23 cellular contexts compared by ENCODE assay signal in genomic region chr6:112409311-112409710, GRCh38.
DNase-seq lines count a peak whose midpoint lies in the region; ATAC-seq, FAIRE-seq and TF ChIP-seq lines count a peak whose summit lies in the region.
"Had no signal": no experiment of that assay in that cellular context is flagged by ENCODE, and none has a peak within 500 bp of the region (broad histone marks: within the 10 kb centered on the region; RNA-seq: fewer than 3 reads in every experiment).

No MANE protein-coding gene starts in this region.

- H3K4me1 ChIP-seq in osteoblast (ENCODE audit: insufficient read depth, low read length): peaks cover 4% of the 10 kb centered on the region
- H3K4me1 ChIP-seq: Peyer's patch, stomach, tibial artery had no signal

- TF ChIP-seq CTCF in osteoblast (IDR thresholded peaks at IDR 0.05; ENCODE audit: extremely low read depth, low read depth, low read length) (no peak), D721Med (IDR thresholded peaks at IDR 0.05; ENCODE audit: insufficient read depth, missing control alignments) (no peak)

- H3K4me3 ChIP-seq in MG63: no peak overlapping the region
- H3K4me3 ChIP-seq in osteoblast (ENCODE audit: insufficient read depth, low read length): no peak overlapping the region
- H3K4me3 ChIP-seq: neural progenitor cell, Peyer's patch, stomach, tibial artery had no signal

- no peak overlapping the region for H3K27ac ChIP-seq in osteoblast (ENCODE audit: low read depth, low read length)
- H3K27ac ChIP-seq: neural progenitor cell, Peyer's patch, stomach, tibial artery had no signal

- DNase-seq in EL: peak; percentile 35
- peak; percentile 6 for DNase-seq in MG63
- peak; percentile 23 for DNase-seq in astrocyte of the hippocampus (ENCODE audit: low read depth, low spot score)
- peak; percentile 10 for DNase-seq in osteoblast (ENCODE audit: insufficient read length, low spot score, missing footprints)
- DNase-seq in DMS53 (lab: John Stamatoyannopoulos, UW): no peak
- DNase-seq in left lobe of liver (ENCODE audit: low spot score): no peak
- no peak for DNase-seq in D721Med (ENCODE audit: insufficient read length, low spot score)
- DNase-seq: activated CD4-positive, CD25-positive, alpha-beta regulatory T cell treated with anti-CD3 and anti-CD28 coated beads, Interleukin-2, amount 50 U/mL, for 72 hours; activated CD8-positive, alpha-beta T cell treated with anti-CD3 and anti-CD28 coated beads for 36 hours; activated effector memory CD4-positive, alpha-beta T cell treated with Interleukin-2 at 50 U/mL for 16 hours; activated naive CD8-positive, alpha-beta T cell treated with anti-CD3 and anti-CD28 coated beads, Interleukin-2, amount 10 ng/mL, durations not matched to agents 7 days and 5 days; effector memory CD4-positive, alpha-beta T cell; erythroblast; hippocampal formation; MM.1S; NCI-H1417; NCI-H526 treated with DMSO at 0.1 percent for 48 hours; Peyer's patch; stomach; T-helper 1 cell; tibial artery had no signal

- no peak for FAIRE-seq in D721Med (lab: Jason Lieb, UNC)
- FAIRE-seq: TTC549 had no signal

- no peak for ATAC-seq in left lobe of liver
- ATAC-seq: activated CD8-positive, alpha-beta T cell treated with anti-CD3 and anti-CD28 coated beads for 36 hours had no signal

- no peak overlapping the region for H3K4me2 ChIP-seq in osteoblast (ENCODE audit: insufficient read depth, low read length)
- H3K4me2 ChIP-seq: neural progenitor cell had no signal

- H3K27me3 ChIP-seq in MG63 (no peaks in the 10 kb centered on the region), osteoblast (ENCODE audit: insufficient read depth, low read length) (no peaks in the 10 kb centered on the region)
- H3K27me3 ChIP-seq: neural progenitor cell, Peyer's patch, stomach, tibial artery had no signal

- H3K9me3 ChIP-seq in MG63: no peaks in the 10 kb centered on the region
- H3K9me3 ChIP-seq in osteoblast (ENCODE audit: low read depth, low read length): no peaks in the 10 kb centered on the region
- H3K9me3 ChIP-seq: Peyer's patch, stomach, tibial artery had no signal

- H3K79me2 ChIP-seq in osteoblast (ENCODE audit: insufficient read depth, low read length): no peaks in the 10 kb centered on the region

- no peak overlapping the region for H2AFZ ChIP-seq in osteoblast (ENCODE audit: low read length)
- H2AFZ ChIP-seq: neural progenitor cell had no signal

- H3K36me3 ChIP-seq in MG63: no peaks in the 10 kb centered on the region
- no peaks in the 10 kb centered on the region for H3K36me3 ChIP-seq in osteoblast (ENCODE audit: insufficient read depth, low read length)
- H3K36me3 ChIP-seq: neural progenitor cell, Peyer's patch, stomach, tibial artery had no signal

- no peaks in the 10 kb centered on the region for H4K20me1 ChIP-seq in osteoblast (ENCODE audit: insufficient read depth, low read length)

Comparison
In these comparisons a context has a peak if more than half of its experiments do, and no peak if none do; other contexts are left out.
1. DNase-seq: peak in EL (single experiment), MG63 (single experiment), astrocyte of the hippocampus (single experiment) and osteoblast (single experiment); none in DMS53 (single experiment), left lobe of liver (single experiment) and D721Med (single experiment).